In the genomic region with DNA sequence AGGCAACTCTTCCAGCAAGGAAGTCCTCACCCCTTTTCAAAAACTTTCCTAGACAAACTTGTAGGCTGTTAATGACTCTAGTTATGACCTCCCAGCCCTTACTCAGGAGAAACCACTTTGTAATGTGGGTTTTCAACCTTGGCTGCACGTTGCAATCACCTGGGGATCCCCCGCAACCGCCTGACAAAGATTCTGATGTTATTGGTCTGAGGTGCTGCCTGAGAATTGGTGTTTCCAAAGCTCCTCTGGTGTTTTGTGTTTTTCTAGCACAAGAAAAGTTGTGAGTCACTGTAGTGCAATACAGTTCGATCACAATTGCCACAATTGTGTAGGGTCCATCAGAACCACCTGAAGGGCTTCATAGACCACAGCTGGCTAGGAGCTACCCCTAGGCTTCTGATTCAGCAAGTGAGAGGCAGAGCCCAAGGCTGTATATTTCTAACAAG, we compare ENCODE assay signal across 10 cellular contexts.
A peak's percentile ranks its signal among the peaks of the same experiment; 100 is the strongest.
DNase-seq lines count a peak whose midpoint lies in the region; ATAC-seq and TF ChIP-seq lines count a peak whose summit lies in the region.
"Had no signal": no experiment of that assay in that cellular context is flagged by ENCODE, and none has a peak within 500 bp of the region (broad histone marks: within the 10 kb centered on the region; RNA-seq: fewer than 3 reads in every experiment).

No MANE protein-coding gene starts in this region.

- H3K27me3 Mint-ChIP-seq in activated CD4-positive, alpha-beta T cell treated with anti-CD3 and anti-CD28 coated beads, Interleukin-2, amount 10 ng/mL, durations not matched to agents 24 days and 14 days, result no peaks in the 10 kb centered on the region
- peaks cover 0 to 2% (median 2%) of the 10 kb centered on the region in 3 donors for H3K27me3 Mint-ChIP-seq in immature natural killer cell (ENCODE audit: low read depth in 3 of 3)

- TF ChIP-seq CTCF in GM20000 (IDR thresholded peaks at IDR 0.05; ENCODE audit: extremely low read depth, missing control alignments) (no peak), ascending aorta (IDR thresholded peaks at IDR 0.05) (no peak)

- H3K27me3 ChIP-seq in ascending aorta, result no peaks in the 10 kb centered on the region

- peak overlapping the region; percentile 70 for H3K27ac Mint-ChIP-seq in activated CD4-positive, alpha-beta T cell treated with anti-CD3 and anti-CD28 coated beads, Interleukin-2, amount 10 ng/mL, durations not matched to agents 24 days and 14 days
- peak overlapping the region in 4 of 6 donors; percentile 31 to 60 (median 39) for H3K27ac Mint-ChIP-seq in immature natural killer cell

- no peak overlapping the region for H3K27ac ChIP-seq in ascending aorta
- H3K27ac ChIP-seq: thoracic aorta had no signal

- no peak overlapping the region for H3K4me3 ChIP-seq in ascending aorta
- H3K4me3 ChIP-seq: thoracic aorta had no signal

- no peaks in the 10 kb centered on the region for H3K4me1 ChIP-seq in ascending aorta

- H3K36me3 Mint-ChIP-seq in activated CD4-positive, alpha-beta T cell treated with anti-CD3 and anti-CD28 coated beads, Interleukin-2, amount 10 ng/mL, durations not matched to agents 24 days and 14 days (ENCODE audit: low read depth), result peaks cover 69% of the 10 kb centered on the region
- peaks cover 17 to 35% (median 27%) of the 10 kb centered on the region in 3 donors for H3K36me3 Mint-ChIP-seq in immature natural killer cell

- H3K36me3 ChIP-seq in ascending aorta, result peaks cover 7 to 37% of the 10 kb centered on the region in 2 donors

- DNase-seq in activated CD4-positive, alpha-beta T cell treated with anti-CD3 and anti-CD28 coated beads, Interleukin-2, amount 10 ng/mL, durations not matched to agents 24 days and 14 days, result peak; percentile 76
- no peak for DNase-seq in activated CD4-positive, alpha-beta T cell treated with anti-CD3 and anti-CD28 coated beads, Interleukin-2, amount 50 U/mL, for 1 hour
- DNase-seq in GM20000 (ENCODE audit: low spot score), result peak; percentile 63
- DNase-seq in immature natural killer cell, result no peak
- DNase-seq in retina, result no peak
- DNase-seq in NCI-H345 (lab: John Stamatoyannopoulos, UW), result no peak
- no peak for DNase-seq in ascending aorta (ENCODE audit: low spot score in 2 of 2)
- DNase-seq: NCI-H510A had no signal

- intact Hi-C loops in activated CD4-positive, alpha-beta T cell treated with anti-CD3 and anti-CD28 coated beads, Interleukin-2, amount 10 ng/mL, durations not matched to agents 24 days and 14 days (cut with micrococcal nuclease), result loop anchor here (5.0 kb wide), 1 partner anchor 45 kb away; no protein-coding TSS in a partner anchor
- intact Hi-C loops in ascending aorta (cut with DNase I), result no loop called here

- H3K9me3 Mint-ChIP-seq in activated CD4-positive, alpha-beta T cell treated with anti-CD3 and anti-CD28 coated beads, Interleukin-2, amount 10 ng/mL, durations not matched to agents 24 days and 14 days, result peaks cover 4% of the 10 kb centered on the region
- H3K9me3 Mint-ChIP-seq in immature natural killer cell, result no peaks in the 10 kb centered on the region

- H3K4me1 Mint-ChIP-seq in activated CD4-positive, alpha-beta T cell treated with anti-CD3 and anti-CD28 coated beads, Interleukin-2, amount 10 ng/mL, durations not matched to agents 24 days and 14 days, result peaks cover 37% of the 10 kb centered on the region
- H3K4me1 Mint-ChIP-seq in immature natural killer cell, result peaks cover 19 to 27% of the 10 kb centered on the region in 2 donors

- peak; percentile 74 for ATAC-seq in HG03108 (IDR thresholded peaks at IDR 0.05; ENCODE audit: unreplicated experiment)

- H3K9me3 ChIP-seq in ascending aorta, result peaks cover 0 to 20% of the 10 kb centered on the region in 2 donors
- H3K9me3 ChIP-seq: thoracic aorta had no signal

- H3K4me3 Mint-ChIP-seq in activated CD4-positive, alpha-beta T cell treated with anti-CD3 and anti-CD28 coated beads, Interleukin-2, amount 10 ng/mL, durations not matched to agents 24 days and 14 days, result peak overlapping the region; percentile 40
- no peak overlapping the region for H3K4me3 Mint-ChIP-seq in immature natural killer cell

Comparison
In these comparisons a context has a peak if more than half of its experiments do, and no peak if none do; other contexts are left out.
1. DNase-seq: peak in activated CD4-positive, alpha-beta T cell treated with anti-CD3 and anti-CD28 coated beads, Interleukin-2, amount 10 ng/mL, durations not matched to agents 24 days and 14 days (single experiment) and GM20000 (single experiment); none in activated CD4-positive, alpha-beta T cell treated with anti-CD3 and anti-CD28 coated beads, Interleukin-2, amount 50 U/mL, for 1 hour (single experiment), immature natural killer cell (0 of 3), retina (single experiment), NCI-H345 (single experiment) and ascending aorta (0 of 2).